ENCODE assay signal across 16 cellular contexts in genomic region chr17:74712756-74713155, GRCh38. TPM values are rescaled to one million over a fixed set of nuclear protein-coding genes. Genes with fewer than 3 reads are reported as not detected.
A peak's percentile ranks its signal among the peaks of the same experiment; 100 is the strongest.
DNase-seq lines count a peak whose midpoint lies in the region; ATAC-seq and TF ChIP-seq lines count a peak whose summit lies in the region.
"Had no signal": no experiment of that assay in that cellular context is flagged by ENCODE, and none has a peak within 500 bp of the region (broad histone marks: within the 10 kb centered on the region; RNA-seq: fewer than 3 reads in every experiment).

Gene CD300LF (minus strand): TSS chr17:74712923. CDS start chr17:74712866, 57 bp downstream.

- no peaks in the 10 kb centered on the region for H3K9me3 Mint-ChIP-seq in Caco-2 (ENCODE audit: unreplicated experiment)
- no peaks in the 10 kb centered on the region for H3K9me3 Mint-ChIP-seq in naive thymus-derived CD4-positive, alpha-beta T cell

- intact Hi-C loops in Caco-2 (cut with micrococcal nuclease; ENCODE audit: unreplicated experiment) = no loop called here
- intact Hi-C loops in naive thymus-derived CD4-positive, alpha-beta T cell (cut with micrococcal nuclease) = no loop called here

- no peaks in the 10 kb centered on the region for H3K36me3 Mint-ChIP-seq in Caco-2 (ENCODE audit: insufficient read depth, unreplicated experiment)
- no peaks in the 10 kb centered on the region for H3K36me3 Mint-ChIP-seq in naive thymus-derived CD4-positive, alpha-beta T cell

- H3K9me3 ChIP-seq in Caco-2 = no peaks in the 10 kb centered on the region
- no peaks in the 10 kb centered on the region for H3K9me3 ChIP-seq in naive thymus-derived CD4-positive, alpha-beta T cell (ENCODE audit: control insufficient read depth in 2 of 3, low read length in 3 of 3)

- CTCF ChIA-PET in Caco-2 (lab: Charles Lee) = no interaction called here
- CTCF ChIA-PET in naive thymus-derived CD4-positive, alpha-beta T cell (lab: Charles Lee) = no interaction called here

- H3K4me1 ChIP-seq in Caco-2 = peaks cover 29% of the 10 kb centered on the region
- H3K4me1 ChIP-seq in naive thymus-derived CD4-positive, alpha-beta T cell (ENCODE audit: control insufficient read depth in 2 of 2, insufficient read depth in 2 of 2, low read length in 2 of 2) = peaks cover 0 to 5% of the 10 kb centered on the region in 2 donors
- H3K4me1 ChIP-seq: foreskin keratinocyte, parathyroid adenoma had no signal

- POLR2A ChIA-PET in Caco-2 (lab: Charles Lee) = no interaction called here
- POLR2A ChIA-PET in naive thymus-derived CD4-positive, alpha-beta T cell (lab: Charles Lee) = no interaction called here

- peak; percentile 87 for ATAC-seq in naive thymus-derived CD4-positive, alpha-beta T cell
- ATAC-seq: foreskin keratinocyte; stimulated activated naive CD8-positive, alpha-beta T cell treated with anti-CD3 and anti-CD28 coated beads, Interleukin-15, Interleukin-2, amounts not matched to agents 100 U/mL and 50 U/mL, for 24 hours had no signal

- H3K27me3 ChIP-seq in Caco-2 (replicated peaks; ENCODE audit: control insufficient read depth, insufficient read depth, low read length) = no peaks in the 10 kb centered on the region
- H3K27me3 ChIP-seq in naive thymus-derived CD4-positive, alpha-beta T cell (ENCODE audit: control insufficient read depth in 2 of 2, insufficient read depth in 2 of 2, low read length in 2 of 2) = no peaks in the 10 kb centered on the region

- no peak within 1 kb of the TSS for H3K4me3 Mint-ChIP-seq in Caco-2 (ENCODE audit: unreplicated experiment)
- peak within 1 kb of the TSS in 2 of 10 donors; percentile 4 to 69 for H3K4me3 Mint-ChIP-seq in naive thymus-derived CD4-positive, alpha-beta T cell

- H3K4me3 ChIP-seq in Caco-2 (ENCODE audit: low read depth, low read length) = no peak within 1 kb of the TSS
- H3K4me3 ChIP-seq in naive thymus-derived CD4-positive, alpha-beta T cell (ENCODE audit: low read length) = no peak within 1 kb of the TSS

- peaks cover 17% of the 10 kb centered on the region for H3K4me1 Mint-ChIP-seq in Caco-2 (ENCODE audit: low read depth, unreplicated experiment)
- H3K4me1 Mint-ChIP-seq in naive thymus-derived CD4-positive, alpha-beta T cell = peaks cover 8 to 20% (median 9%) of the 10 kb centered on the region in 7 donors

- no peak for DNase-seq in Caco-2
- peak; percentile 35 for DNase-seq in OCI-M1 (lab: John Stamatoyannopoulos, UW)
- peak; percentile 24 for DNase-seq in germinal center (ENCODE audit: low spot score)
- DNase-seq in naive thymus-derived CD4-positive, alpha-beta T cell = no peak
- DNase-seq in COLO829 (ENCODE audit: low spot score) = no peak
- no peak for DNase-seq in GM20000 (ENCODE audit: low spot score)
- DNase-seq in ureter (ENCODE audit: low spot score) = no peak
- no peak for DNase-seq in cerebellum (ENCODE audit: low spot score)
- DNase-seq: activated CD8-positive, alpha-beta memory T cell treated with anti-CD3 and anti-CD28 coated beads, Interleukin-2, amount 50 U/mL, for 4 hours; dorsolateral prefrontal cortex; foreskin keratinocyte; NCI-H446 treated with DMSO at 0.1 percent for 48 hours; stimulated activated naive CD8-positive, alpha-beta T cell treated with anti-CD3 and anti-CD28 coated beads, Interleukin-15, Interleukin-2, amounts not matched to agents 100 U/mL and 50 U/mL, for 24 hours had no signal

- no peaks in the 10 kb centered on the region for H3K36me3 ChIP-seq in Caco-2 (ENCODE audit: control insufficient read depth, insufficient read depth, low read length)
- no peaks in the 10 kb centered on the region for H3K36me3 ChIP-seq in naive thymus-derived CD4-positive, alpha-beta T cell (ENCODE audit: control insufficient read depth in 2 of 3, insufficient read depth in 3 of 3, low read length in 3 of 3)

- BruUV-seq in Caco-2 (replicated peaks; lab: Mats Ljungman, UMichigan) = no TSS peak

- peak within 1 kb of the TSS; percentile 56 for H3K27ac Mint-ChIP-seq in Caco-2 (ENCODE audit: unreplicated experiment)
- no peak within 1 kb of the TSS for H3K27ac Mint-ChIP-seq in naive thymus-derived CD4-positive, alpha-beta T cell

- no peak for TF ChIP-seq CTCF in Caco-2 (IDR thresholded peaks at IDR 0.05; ENCODE audit: insufficient read depth in 1 of 2, low read depth in 1 of 2, low read length in 1 of 2, severe bottlenecking in 1 of 2, unreplicated experiment in 1 of 2)
- TF ChIP-seq CTCF in GM20000 (IDR thresholded peaks at IDR 0.05; ENCODE audit: extremely low read depth, missing control alignments) = no peak

- no peak within 1 kb of the TSS for H3K27ac ChIP-seq in naive thymus-derived CD4-positive, alpha-beta T cell (ENCODE audit: low read depth, low read length)
- H3K27ac ChIP-seq: foreskin keratinocyte, parathyroid adenoma, VCaP had no signal

- H3K27me3 Mint-ChIP-seq in Caco-2 (ENCODE audit: insufficient read depth, unreplicated experiment) = no peaks in the 10 kb centered on the region
- peaks cover 4 to 44% (median 13%) of the 10 kb centered on the region in 5 donors for H3K27me3 Mint-ChIP-seq in naive thymus-derived CD4-positive, alpha-beta T cell

RNA-seq across cellular contexts. Expression of gene CD300LF, which starts in this region (rescaled TPM):
- total RNA-seq in Caco-2 (2022) (2.2 and 2.4 TPM in 2 replicates), ureter (2.5 TPM), cerebellum (0.27 TPM)
- total RNA-seq in naive thymus-derived CD4-positive, alpha-beta T cell = 10 to 100 TPM in 1 of 5 experiments, 1 to 10 TPM in 1, under 1 TPM in 2, not detected in 1; 0.46 to 41.0 (median 2.7) TPM
- not detected for polyA plus RNA-seq in naive thymus-derived CD4-positive, alpha-beta T cell
- total RNA-seq: foreskin keratinocyte had no signal
- polyA plus RNA-seq: BJ, foreskin keratinocyte had no signal

Comparison
In these comparisons a context has a peak if more than half of its experiments do, and no peak if none do; other contexts are left out.
1. DNase-seq: peak in OCI-M1 (single experiment) and germinal center (single experiment); none in Caco-2 (0 of 2), naive thymus-derived CD4-positive, alpha-beta T cell (0 of 9), COLO829 (single experiment), GM20000 (single experiment), ureter (single experiment) and cerebellum (single experiment).